Comparison of ENCODE assay signal across 1 cellular context in the genomic region with DNA sequence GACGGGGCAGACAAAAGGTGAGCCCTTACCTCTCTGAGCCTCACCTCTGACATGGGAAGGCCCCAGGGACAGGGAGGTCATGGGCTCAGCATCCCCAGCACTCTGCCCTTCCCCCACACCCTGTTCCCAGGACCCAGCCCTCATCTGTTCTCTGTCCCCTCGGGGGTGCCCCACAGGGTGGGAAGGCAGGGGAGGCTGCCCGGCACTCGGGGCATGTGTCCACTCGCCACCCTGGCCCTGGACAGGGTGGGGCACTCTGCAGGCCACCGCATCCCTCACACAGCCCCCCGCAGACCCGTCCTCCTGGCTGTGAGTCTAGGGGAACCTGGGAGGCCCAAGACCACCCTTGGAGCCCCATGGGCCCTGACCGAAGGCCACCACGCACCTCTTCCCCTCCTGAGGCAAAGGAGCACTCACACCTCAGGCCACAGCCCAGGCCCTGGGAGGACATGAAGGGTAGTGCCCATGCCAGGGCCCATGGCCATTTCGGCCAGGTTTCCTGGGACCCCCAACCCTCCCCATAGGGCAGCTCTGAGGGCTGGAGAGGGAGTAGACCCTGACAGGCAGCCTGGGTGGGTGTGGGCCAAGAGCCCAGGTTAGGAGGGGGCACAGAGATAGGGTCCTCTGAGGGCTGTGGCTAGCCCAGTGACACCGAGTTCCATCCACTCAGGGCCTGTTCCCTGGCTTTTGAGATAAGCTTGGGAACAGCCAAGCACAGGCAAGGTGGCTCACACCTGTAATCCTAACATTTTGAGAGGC.
TF ChIP-seq lines count a peak whose summit lies in the region.

No MANE protein-coding gene starts in this region.

TF ChIP-seq in WTC11, 78 proteins besides CTCF, POLR2A, EP300 and RAD21 (continued from another document):
- TF ChIP-seq, protein P1, sequence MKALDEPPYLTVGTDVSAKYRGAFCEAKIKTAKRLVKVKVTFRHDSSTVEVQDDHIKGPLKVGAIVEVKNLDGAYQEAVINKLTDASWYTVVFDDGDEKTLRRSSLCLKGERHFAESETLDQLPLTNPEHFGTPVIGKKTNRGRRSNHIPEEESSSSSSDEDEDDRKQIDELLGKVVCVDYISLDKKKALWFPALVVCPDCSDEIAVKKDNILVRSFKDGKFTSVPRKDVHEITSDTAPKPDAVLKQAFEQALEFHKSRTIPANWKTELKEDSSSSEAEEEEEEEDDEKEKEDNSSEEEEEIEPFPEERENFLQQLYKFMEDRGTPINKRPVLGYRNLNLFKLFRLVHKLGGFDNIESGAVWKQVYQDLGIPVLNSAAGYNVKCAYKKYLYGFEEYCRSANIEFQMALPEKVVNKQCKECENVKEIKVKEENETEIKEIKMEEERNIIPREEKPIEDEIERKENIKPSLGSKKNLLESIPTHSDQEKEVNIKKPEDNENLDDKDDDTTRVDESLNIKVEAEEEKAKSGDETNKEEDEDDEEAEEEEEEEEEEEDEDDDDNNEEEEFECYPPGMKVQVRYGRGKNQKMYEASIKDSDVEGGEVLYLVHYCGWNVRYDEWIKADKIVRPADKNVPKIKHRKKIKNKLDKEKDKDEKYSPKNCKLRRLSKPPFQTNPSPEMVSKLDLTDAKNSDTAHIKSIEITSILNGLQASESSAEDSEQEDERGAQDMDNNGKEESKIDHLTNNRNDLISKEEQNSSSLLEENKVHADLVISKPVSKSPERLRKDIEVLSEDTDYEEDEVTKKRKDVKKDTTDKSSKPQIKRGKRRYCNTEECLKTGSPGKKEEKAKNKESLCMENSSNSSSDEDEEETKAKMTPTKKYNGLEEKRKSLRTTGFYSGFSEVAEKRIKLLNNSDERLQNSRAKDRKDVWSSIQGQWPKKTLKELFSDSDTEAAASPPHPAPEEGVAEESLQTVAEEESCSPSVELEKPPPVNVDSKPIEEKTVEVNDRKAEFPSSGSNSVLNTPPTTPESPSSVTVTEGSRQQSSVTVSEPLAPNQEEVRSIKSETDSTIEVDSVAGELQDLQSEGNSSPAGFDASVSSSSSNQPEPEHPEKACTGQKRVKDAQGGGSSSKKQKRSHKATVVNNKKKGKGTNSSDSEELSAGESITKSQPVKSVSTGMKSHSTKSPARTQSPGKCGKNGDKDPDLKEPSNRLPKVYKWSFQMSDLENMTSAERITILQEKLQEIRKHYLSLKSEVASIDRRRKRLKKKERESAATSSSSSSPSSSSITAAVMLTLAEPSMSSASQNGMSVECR (CRISPR knock-in tag; IDR thresholded peaks at IDR 0.05; ENCODE audit: borderline replicate concordance): no peak
- TF ChIP-seq NR1H2 (CRISPR knock-in tag; IDR thresholded peaks at IDR 0.05) (no peak), CREM (CRISPR knock-in tag; IDR thresholded peaks at IDR 0.05) (no peak), ZNF263 (CRISPR knock-in tag; IDR thresholded peaks at IDR 0.05; ENCODE audit: low read depth) (no peak)
- TF ChIP-seq, protein P2, sequence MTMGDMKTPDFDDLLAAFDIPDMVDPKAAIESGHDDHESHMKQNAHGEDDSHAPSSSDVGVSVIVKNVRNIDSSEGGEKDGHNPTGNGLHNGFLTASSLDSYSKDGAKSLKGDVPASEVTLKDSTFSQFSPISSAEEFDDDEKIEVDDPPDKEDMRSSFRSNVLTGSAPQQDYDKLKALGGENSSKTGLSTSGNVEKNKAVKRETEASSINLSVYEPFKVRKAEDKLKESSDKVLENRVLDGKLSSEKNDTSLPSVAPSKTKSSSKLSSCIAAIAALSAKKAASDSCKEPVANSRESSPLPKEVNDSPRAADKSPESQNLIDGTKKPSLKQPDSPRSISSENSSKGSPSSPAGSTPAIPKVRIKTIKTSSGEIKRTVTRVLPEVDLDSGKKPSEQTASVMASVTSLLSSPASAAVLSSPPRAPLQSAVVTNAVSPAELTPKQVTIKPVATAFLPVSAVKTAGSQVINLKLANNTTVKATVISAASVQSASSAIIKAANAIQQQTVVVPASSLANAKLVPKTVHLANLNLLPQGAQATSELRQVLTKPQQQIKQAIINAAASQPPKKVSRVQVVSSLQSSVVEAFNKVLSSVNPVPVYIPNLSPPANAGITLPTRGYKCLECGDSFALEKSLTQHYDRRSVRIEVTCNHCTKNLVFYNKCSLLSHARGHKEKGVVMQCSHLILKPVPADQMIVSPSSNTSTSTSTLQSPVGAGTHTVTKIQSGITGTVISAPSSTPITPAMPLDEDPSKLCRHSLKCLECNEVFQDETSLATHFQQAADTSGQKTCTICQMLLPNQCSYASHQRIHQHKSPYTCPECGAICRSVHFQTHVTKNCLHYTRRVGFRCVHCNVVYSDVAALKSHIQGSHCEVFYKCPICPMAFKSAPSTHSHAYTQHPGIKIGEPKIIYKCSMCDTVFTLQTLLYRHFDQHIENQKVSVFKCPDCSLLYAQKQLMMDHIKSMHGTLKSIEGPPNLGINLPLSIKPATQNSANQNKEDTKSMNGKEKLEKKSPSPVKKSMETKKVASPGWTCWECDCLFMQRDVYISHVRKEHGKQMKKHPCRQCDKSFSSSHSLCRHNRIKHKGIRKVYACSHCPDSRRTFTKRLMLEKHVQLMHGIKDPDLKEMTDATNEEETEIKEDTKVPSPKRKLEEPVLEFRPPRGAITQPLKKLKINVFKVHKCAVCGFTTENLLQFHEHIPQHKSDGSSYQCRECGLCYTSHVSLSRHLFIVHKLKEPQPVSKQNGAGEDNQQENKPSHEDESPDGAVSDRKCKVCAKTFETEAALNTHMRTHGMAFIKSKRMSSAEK (CRISPR knock-in tag; IDR thresholded peaks at IDR 0.05; ENCODE audit: borderline replicate concordance): no peak
- TF ChIP-seq, protein P3, sequence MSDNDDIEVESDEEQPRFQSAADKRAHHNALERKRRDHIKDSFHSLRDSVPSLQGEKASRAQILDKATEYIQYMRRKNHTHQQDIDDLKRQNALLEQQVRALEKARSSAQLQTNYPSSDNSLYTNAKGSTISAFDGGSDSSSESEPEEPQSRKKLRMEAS (CRISPR knock-in tag; IDR thresholded peaks at IDR 0.05): no peak
TF ChIP-seq in WTC11: peak in this region for 0.
